ENCODE assay signal across 36 cellular contexts in genomic region chr5:9297171-9297570, GRCh38.
"Had no signal": no experiment of that assay in that cellular context is flagged by ENCODE, and none has a peak within 500 bp of the region (broad histone marks: within the 10 kb centered on the region; RNA-seq: fewer than 3 reads in every experiment).

No MANE protein-coding gene starts in this region.

- H3K27me3 ChIP-seq: body of pancreas, brain microvascular endothelial cell had no signal

- H3K4me1 Mint-ChIP-seq: activated B cell treated with CpG ODN at 0.5 μM for 24 hours; activated CD4-positive, alpha-beta T cell treated with anti-CD3 and anti-CD28 coated beads, Interleukin-2, amount 10 ng/mL, durations not matched to agents 24 days and 14 days; activated naive CD8-positive, alpha-beta T cell treated with anti-CD3 and anti-CD28 coated beads for 36 hours; activated T-helper 17 cell treated with anti-CD3 and anti-CD28 coated beads, Interleukin-2, amount 50 U/mL, for 72 hours had no signal

- H3K36me3 Mint-ChIP-seq: activated CD4-positive, alpha-beta memory T cell treated with anti-CD3 and anti-CD28 coated beads for 36 hours; activated naive CD8-positive, alpha-beta T cell treated with anti-CD3 and anti-CD28 coated beads for 36 hours had no signal

- H3K27ac Mint-ChIP-seq: activated B cell treated with CpG ODN at 0.5 μM for 24 hours; activated CD4-positive, alpha-beta memory T cell treated with anti-CD3 and anti-CD28 coated beads for 36 hours; activated CD4-positive, alpha-beta T cell treated with anti-CD3 and anti-CD28 coated beads, Interleukin-2, amount 10 ng/mL, durations not matched to agents 24 days and 14 days; activated CD8-positive, alpha-beta T cell treated with anti-CD3 and anti-CD28 coated beads for 36 hours; activated naive CD4-positive, alpha-beta T cell treated with anti-CD3 and anti-CD28 coated beads for 36 hours; activated naive CD4-positive, alpha-beta T cell treated with anti-CD3 and anti-CD28 coated beads, Interleukin-2, amount 50 U/mL, for 72 hours; activated naive CD8-positive, alpha-beta T cell treated with anti-CD3 and anti-CD28 coated beads for 36 hours; activated T-cell treated with anti-CD3 and anti-CD28 coated beads, Interleukin-2, amount 50 U/mL, for 72 hours; activated T-helper 1 cell treated with anti-CD3 and anti-CD28 coated beads, Interleukin-12 subunit alpha, Interleukin-12 subunit beta, Interleukin-2, Interleukin-4 antibody, amounts not matched to agents 30 ng/mL and 10 ng/mL and 1 ng/mL, durations not matched to agents 14 hours and 24 hours and 36 hours; activated T-helper 17 cell treated with anti-CD3 and anti-CD28 coated beads, Interleukin-2, amount 50 U/mL, for 72 hours; T-helper 1 cell treated with Interleukin-12 subunit alpha and Interleukin-12 subunit beta and Interleukin-4 antibody, amounts not matched to agents 30 μg/mL and 1 μg/mL, for 36 hours; T-helper 2 cell treated with Interferon-gamma antibody and Interleukin-4, amounts not matched to agents 5 μg/mL and 100 μg/mL, for 36 hours had no signal

- H3K4me3 Mint-ChIP-seq: activated B cell treated with CpG ODN at 0.5 μM for 24 hours; activated CD4-positive, alpha-beta memory T cell treated with anti-CD3 and anti-CD28 coated beads for 36 hours; activated CD4-positive, alpha-beta T cell treated with anti-CD3 and anti-CD28 coated beads, Interleukin-2, amount 10 ng/mL, durations not matched to agents 24 days and 14 days; activated CD8-positive, alpha-beta T cell treated with anti-CD3 and anti-CD28 coated beads for 36 hours; activated naive CD4-positive, alpha-beta T cell treated with anti-CD3 and anti-CD28 coated beads for 36 hours; activated naive CD8-positive, alpha-beta T cell treated with anti-CD3 and anti-CD28 coated beads for 36 hours; activated T-cell treated with anti-CD3 and anti-CD28 coated beads, Interleukin-2, amount 50 U/mL, for 4 hours; activated T-cell treated with anti-CD3 and anti-CD28 coated beads, Interleukin-2, amount 50 U/mL, for 72 hours; activated T-helper 1 cell treated with anti-CD3 and anti-CD28 coated beads, Interleukin-12 subunit alpha, Interleukin-12 subunit beta, Interleukin-2, Interleukin-4 antibody, amounts not matched to agents 30 ng/mL and 10 ng/mL and 1 ng/mL, durations not matched to agents 14 hours and 24 hours and 36 hours; activated T-helper 17 cell treated with anti-CD3 and anti-CD28 coated beads, Interleukin-2, amount 50 U/mL, for 72 hours; T-helper 1 cell treated with Interleukin-12 subunit alpha and Interleukin-12 subunit beta and Interleukin-4 antibody, amounts not matched to agents 30 μg/mL and 1 μg/mL, for 36 hours; T-helper 2 cell treated with Interferon-gamma antibody and Interleukin-4, amounts not matched to agents 5 μg/mL and 100 μg/mL, for 36 hours had no signal

- H3K9me3 Mint-ChIP-seq: activated CD4-positive, alpha-beta memory T cell treated with anti-CD3 and anti-CD28 coated beads for 36 hours; activated naive CD4-positive, alpha-beta T cell treated with anti-CD3 and anti-CD28 coated beads for 36 hours; activated naive CD8-positive, alpha-beta T cell treated with anti-CD3 and anti-CD28 coated beads for 36 hours; activated T-helper 1 cell treated with anti-CD3 and anti-CD28 coated beads, Interleukin-12 subunit alpha, Interleukin-12 subunit beta, Interleukin-2, Interleukin-4 antibody, amounts not matched to agents 30 ng/mL and 10 ng/mL and 1 ng/mL, durations not matched to agents 14 hours and 24 hours and 36 hours; T-helper 2 cell treated with Interferon-gamma antibody and Interleukin-4, amounts not matched to agents 5 μg/mL and 100 μg/mL, for 36 hours had no signal

- H3K27me3 Mint-ChIP-seq: activated B cell treated with CpG ODN at 0.5 μM for 24 hours; activated CD4-positive, alpha-beta memory T cell treated with anti-CD3 and anti-CD28 coated beads for 36 hours; activated CD4-positive, alpha-beta T cell treated with anti-CD3 and anti-CD28 coated beads, Interleukin-2, amount 10 ng/mL, durations not matched to agents 24 days and 14 days; activated CD8-positive, alpha-beta T cell treated with anti-CD3 and anti-CD28 coated beads for 36 hours; activated naive CD8-positive, alpha-beta T cell treated with anti-CD3 and anti-CD28 coated beads for 36 hours; activated T-helper 17 cell treated with anti-CD3 and anti-CD28 coated beads, Interleukin-2, amount 50 U/mL, for 72 hours had no signal

- FAIRE-seq: astrocyte, TTC549 had no signal

- ATAC-seq: activated CD8-positive, alpha-beta T cell treated with anti-CD3 and anti-CD28 coated beads for 36 hours; activated naive CD4-positive, alpha-beta T cell treated with anti-CD3 and anti-CD28 coated beads, Interleukin-2, amount 50 U/mL, for 72 hours; activated T-cell treated with anti-CD3 and anti-CD28 coated beads, Interleukin-2, amount 50 U/mL, for 4 hours; activated T-cell treated with anti-CD3 and anti-CD28 coated beads, Interleukin-2, amount 50 U/mL, for 72 hours; activated T-helper 17 cell treated with anti-CD3 and anti-CD28 coated beads, Interleukin-2, amount 50 U/mL, for 72 hours; body of pancreas had no signal

- H3K27ac ChIP-seq: body of pancreas, brain microvascular endothelial cell, VCaP had no signal

- DNase-seq: activated B cell treated with CpG ODN at 0.5 μM for 24 hours; activated CD4-positive, alpha-beta memory T cell treated with anti-CD3 and anti-CD28 coated beads for 36 hours; activated CD4-positive, alpha-beta T cell treated with anti-CD3 and anti-CD28 coated beads for 4 hours; activated CD4-positive, alpha-beta T cell treated with anti-CD3 and anti-CD28 coated beads, Interleukin-2, amount 10 ng/mL, durations not matched to agents 24 days and 14 days; activated CD4-positive, alpha-beta T cell treated with anti-CD3 and anti-CD28 coated beads, Interleukin-2, amount 50 U/mL, for 1 hour; activated CD4-positive, alpha-beta T cell treated with anti-CD3 and anti-CD28 coated beads, Interleukin-2, amount 50 U/mL, for 4 hours; activated CD4-positive, CD25-positive, alpha-beta regulatory T cell treated with anti-CD3 and anti-CD28 coated beads, Interleukin-2, amount 50 U/mL, for 72 hours; activated CD8-positive, alpha-beta memory T cell treated with anti-CD3 and anti-CD28 coated beads, Interleukin-2, amount 50 U/mL, for 4 hours; activated CD8-positive, alpha-beta T cell treated with anti-CD3 and anti-CD28 coated beads for 36 hours; activated effector memory CD4-positive, alpha-beta T cell treated with anti-CD3 and anti-CD28 coated beads, Interleukin-2, amount 50 U/mL, for 16 hours; activated gamma-delta T cell treated with Interleukin-2 at 50 U/mL for 16 hours; activated naive CD4-positive, alpha-beta T cell; activated naive CD4-positive, alpha-beta T cell treated with anti-CD3 and anti-CD28 coated beads for 36 hours; activated naive CD4-positive, alpha-beta T cell treated with anti-CD3 and anti-CD28 coated beads, Interleukin-2, amount 50 U/mL, for 16 hours; activated naive CD8-positive, alpha-beta T cell treated with anti-CD3 and anti-CD28 coated beads for 36 hours; activated T-cell treated with anti-CD3 and anti-CD28 coated beads for 4 hours; activated T-cell treated with anti-CD3 and anti-CD28 coated beads, Interleukin-2, amount 50 U/mL, for 1 hour; activated T-cell treated with anti-CD3 and anti-CD28 coated beads, Interleukin-2, amount 50 U/mL, for 4 hours; activated T-cell treated with anti-CD3 and anti-CD28 coated beads, Interleukin-2, amount 50 U/mL, for 72 hours; amniotic stem cell; aorta; body of pancreas; brain microvascular endothelial cell; central memory CD4-positive, alpha-beta T cell; SW 1271; T-helper 1 cell; T-helper 2 cell; T-helper 9 cell had no signal

- H3K36me3 ChIP-seq: brain microvascular endothelial cell had no signal

- H3K4me1 ChIP-seq: body of pancreas had no signal

- H3K4me3 ChIP-seq: body of pancreas had no signal

- H3K9me3 ChIP-seq: body of pancreas had no signal
